ENCODE assay signal across 12 cellular contexts in the genomic region with DNA sequence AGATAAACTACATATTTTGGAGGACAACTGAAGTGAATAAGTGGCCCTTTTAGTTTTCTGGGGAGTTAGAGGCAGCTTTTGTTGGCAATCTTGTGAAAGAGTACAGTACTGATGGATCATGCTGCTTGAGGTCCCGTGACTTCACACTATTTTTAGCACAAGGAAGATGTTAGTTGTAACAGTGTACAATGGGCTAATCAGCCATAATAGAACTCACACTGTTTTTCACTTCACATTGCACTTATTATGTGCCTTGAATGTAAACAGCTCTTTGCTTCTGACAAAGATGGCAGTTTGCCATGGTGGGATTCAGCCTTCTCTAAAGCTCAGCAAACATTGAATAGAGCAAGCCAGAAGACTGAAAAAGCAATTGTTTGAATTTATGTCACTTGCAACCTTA.
DNase-seq lines count a peak whose midpoint lies in the region; ATAC-seq and TF ChIP-seq lines count a peak whose summit lies in the region.
"Had no signal": no experiment of that assay in that cellular context is flagged by ENCODE, and none has a peak within 500 bp of the region (broad histone marks: within the 10 kb centered on the region; RNA-seq: fewer than 3 reads in every experiment).

No MANE protein-coding gene starts in this region.

- no peak for TF ChIP-seq CTCF in A673 (conservative IDR thresholded peaks at IDR 0.05; ENCODE audit: low read depth, low read length)

- no peaks in the 10 kb centered on the region for H3K9me3 ChIP-seq in A673 (ENCODE audit: low read depth, low read length, poor library complexity, severe bottlenecking)

- H3K4me1 ChIP-seq in A673 (ENCODE audit: insufficient read depth, low read length, poor library complexity, severe bottlenecking) = peaks cover 8% of the 10 kb centered on the region
- H3K4me1 ChIP-seq: parathyroid adenoma had no signal

- H3K4me3 ChIP-seq in A673 (ENCODE audit: low read depth, low read length, poor library complexity, severe bottlenecking) = no peak overlapping the region

- no peaks in the 10 kb centered on the region for H3K36me3 ChIP-seq in A673 (ENCODE audit: insufficient read depth, low read length, poor library complexity, severe bottlenecking)

- intact Hi-C loops in A673 (cut with micrococcal nuclease; ENCODE audit: unreplicated experiment) = no loop called here

- ATAC-seq in stimulated activated naive CD8-positive, alpha-beta T cell treated with anti-CD3 and anti-CD28 coated beads, Interleukin-15, Interleukin-2, amounts not matched to agents 100 U/mL and 50 U/mL, for 24 hours = no peak
- no peak for ATAC-seq in GM21619 (IDR thresholded peaks at IDR 0.05; ENCODE audit: unreplicated experiment)
- no peak for ATAC-seq in HG03095 (IDR thresholded peaks at IDR 0.05; ENCODE audit: unreplicated experiment)

- DNase-seq in A673 (ENCODE audit: low spot score) (peak; percentile 44), LHCN-M2 (ENCODE audit: low read depth) (peak; percentile 21), RPMI7951 (ENCODE audit: low read depth) (peak; percentile 27), hippocampal formation (lab: John Stamatoyannopoulos, UW) (peak; percentile 69 to 92), hepatic stellate cell (ENCODE audit: low spot score) (no peak)
- DNase-seq in stimulated activated naive CD8-positive, alpha-beta T cell treated with anti-CD3 and anti-CD28 coated beads, Interleukin-15, Interleukin-2, amounts not matched to agents 100 U/mL and 50 U/mL, for 24 hours = no peak
- DNase-seq: activated CD4-positive, alpha-beta T cell treated with anti-CD3 and anti-CD28 coated beads, Interleukin-2, amount 50 U/mL, for 4 hours; CD8-positive, alpha-beta memory T cell had no signal

- BruUV-seq in A673 (replicated peaks; lab: Mats Ljungman, UMichigan) = no TSS peak

- H3K27me3 ChIP-seq in A673 (replicated peaks; ENCODE audit: insufficient read depth, low read depth, low read length, poor library complexity) = no peaks in the 10 kb centered on the region

- POLR2A ChIA-PET in A673 (lab: Charles Lee; ENCODE audit: low non-redundant PET) = interaction anchor here (0.5 kb wide), 1 partner anchor 48 kb away, joined by 9 read pairs; no protein-coding TSS in a partner anchor

- H3K27ac ChIP-seq in A673 (ENCODE audit: low read depth, low read length, poor library complexity, severe bottlenecking) = no peak overlapping the region
- H3K27ac ChIP-seq: KMS-11, parathyroid adenoma had no signal

- CTCF ChIA-PET in A673 (lab: Charles Lee) = interaction anchor here (0.6 kb wide), 1 partner anchor 394 kb away, joined by 4 read pairs; no protein-coding TSS in a partner anchor

Comparison
In these comparisons a context has a peak if more than half of its experiments do, and no peak if none do; other contexts are left out.
1. DNase-seq: peak in A673 (single experiment), LHCN-M2 (single experiment), RPMI7951 (single experiment) and hippocampal formation (2 of 2); none in stimulated activated naive CD8-positive, alpha-beta T cell treated with anti-CD3 and anti-CD28 coated beads, Interleukin-15, Interleukin-2, amounts not matched to agents 100 U/mL and 50 U/mL, for 24 hours (single experiment) and hepatic stellate cell (single experiment).